Comparison of ENCODE assay signal across 16 cellular contexts in the genomic region with DNA sequence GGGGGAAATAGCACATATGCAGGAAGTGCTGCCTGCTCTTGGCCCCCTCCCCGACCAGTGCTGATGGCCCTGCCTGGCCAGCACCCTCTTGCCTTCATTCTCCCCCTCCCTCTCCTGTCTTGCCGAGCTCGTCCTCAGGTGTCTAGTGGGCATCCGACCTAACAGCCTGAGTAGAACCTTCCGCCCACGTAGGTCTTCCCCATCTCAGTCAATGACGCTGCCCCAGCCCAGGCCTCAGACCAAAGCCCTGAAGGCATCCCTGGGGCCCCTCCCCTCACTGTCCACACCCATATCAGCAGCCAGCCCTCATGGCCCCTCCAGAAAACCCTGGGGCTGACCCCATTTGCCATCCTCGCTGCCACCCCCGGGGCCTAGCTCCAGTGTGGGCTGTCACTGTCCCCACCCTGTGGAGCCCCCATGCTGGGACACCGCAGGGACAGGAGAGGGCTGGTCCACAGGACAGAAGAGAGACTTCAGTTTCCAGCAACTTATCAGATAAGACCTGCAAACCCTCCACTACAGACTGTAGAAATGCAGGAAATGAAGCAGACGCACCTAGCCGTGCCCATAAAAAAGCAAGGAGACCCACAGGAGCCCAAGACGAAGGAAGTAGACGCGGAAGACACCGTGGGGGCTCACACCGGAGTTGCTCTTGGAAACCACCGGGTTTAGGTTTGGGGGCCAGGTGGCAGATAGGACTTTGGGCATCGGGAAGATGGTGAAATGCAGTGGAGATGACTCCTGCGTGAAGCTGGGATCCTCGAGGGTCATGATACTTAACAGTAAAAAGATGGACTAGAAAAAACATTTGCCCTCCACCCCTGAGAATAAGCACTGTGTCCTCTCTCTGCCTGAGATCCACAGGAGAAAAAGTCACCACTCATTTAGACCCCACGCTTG. TPM values are rescaled to one million over a fixed set of nuclear protein-coding genes. Genes with fewer than 3 reads are reported as not detected.
DNase-seq lines count a peak whose midpoint lies in the region; ATAC-seq and TF ChIP-seq lines count a peak whose summit lies in the region.
"Had no signal": no experiment of that assay in that cellular context is flagged by ENCODE, and none has a peak within 500 bp of the region (broad histone marks: within the 10 kb centered on the region; RNA-seq: fewer than 3 reads in every experiment).

No MANE protein-coding gene starts in this region.

- TF ChIP-seq POLR2A in uterus (IDR thresholded peaks at IDR 0.05): no peak

- POLR2A ChIA-PET in T-cell (lab: Charles Lee) (no interaction called here), MCF 10A (lab: Yijun Ruan, JAX) (interaction anchor here (0.8 kb wide), 1 partner anchor 7 kb away, joined by 4 read pairs; no protein-coding TSS in a partner anchor)

- no peaks in the 10 kb centered on the region for H3K36me3 ChIP-seq in uterus

- peaks cover 34% of the 10 kb centered on the region for H3K4me1 Mint-ChIP-seq in activated naive CD4-positive, alpha-beta T cell treated with anti-CD3 and anti-CD28 coated beads for 36 hours (ENCODE audit: low read depth)
- H3K4me1 Mint-ChIP-seq in T-cell (peaks cover 41 to 42% (median 41%) of the 10 kb centered on the region in 3 donors), MCF 10A (ENCODE audit: insufficient read depth, unreplicated experiment) (no peaks in the 10 kb centered on the region)
- peaks cover 21% of the 10 kb centered on the region for H3K4me1 Mint-ChIP-seq in stimulated activated effector memory CD8-positive, alpha-beta T cell treated with anti-CD3 and anti-CD28 coated beads, Interleukin-12 subunit alpha, Interleukin-12 subunit beta, amount 100 ng/mL, for 72 hours

- no peaks in the 10 kb centered on the region for H3K9me3 ChIP-seq in uterus

- no peaks in the 10 kb centered on the region for H3K27me3 Mint-ChIP-seq in activated naive CD4-positive, alpha-beta T cell treated with anti-CD3 and anti-CD28 coated beads for 36 hours (ENCODE audit: low read depth)
- H3K27me3 Mint-ChIP-seq in T-cell (no peaks in the 10 kb centered on the region), MCF 10A (ENCODE audit: insufficient read depth, unreplicated experiment) (no peaks in the 10 kb centered on the region)

- H3K27ac ChIP-seq in uterus: no peak overlapping the region

- BruUV-seq in MCF 10A (replicated peaks; lab: Mats Ljungman, UMichigan): no TSS peak

- H3K4me1 ChIP-seq in uterus: no peaks in the 10 kb centered on the region

- intact Hi-C loops in activated naive CD4-positive, alpha-beta T cell treated with anti-CD3 and anti-CD28 coated beads for 36 hours (cut with micrococcal nuclease): no loop called here
- intact Hi-C loops in uterus (cut with DNase I; ENCODE audit: low total_unique reads): no loop called here
- intact Hi-C loops in MCF 10A (cut with micrococcal nuclease): no loop called here

- TF ChIP-seq CTCF in uterus (IDR thresholded peaks at IDR 0.05) (no peak), MCF 10A (IDR thresholded peaks at IDR 0.05; ENCODE audit: unreplicated experiment) (no peak)

- CTCF ChIA-PET in activated naive CD4-positive, alpha-beta T cell treated with anti-CD3 and anti-CD28 coated beads for 36 hours (lab: Charles Lee): interaction anchor here (0.8 to 4.1 kb wide), 3 partner anchors 11 to 137 kb away, joined by 3 to 16 read pairs (median 3); no protein-coding TSS in a partner anchor
- CTCF ChIA-PET in T-cell (lab: Charles Lee): interaction anchor here in 1 of 2 donors (0.6 kb wide), 1 partner anchor 147 kb away, joined by 3 read pairs; no protein-coding TSS in a partner anchor
- CTCF ChIA-PET in MCF 10A (lab: Yijun Ruan, JAX): interaction anchor here (0.8 to 1.3 kb wide), 3 partner anchors 11 to 181 kb away, joined by 3 to 6 read pairs (median 5); no protein-coding TSS in a partner anchor

- H3K36me3 Mint-ChIP-seq in activated naive CD4-positive, alpha-beta T cell treated with anti-CD3 and anti-CD28 coated beads for 36 hours (ENCODE audit: low read depth): peaks cover 33% of the 10 kb centered on the region
- H3K36me3 Mint-ChIP-seq in T-cell (peaks cover 40% of the 10 kb centered on the region), MCF 10A (ENCODE audit: insufficient read depth, unreplicated experiment) (peaks cover 38% of the 10 kb centered on the region)
- peaks cover 42% of the 10 kb centered on the region for H3K36me3 Mint-ChIP-seq in stimulated activated effector memory CD8-positive, alpha-beta T cell treated with anti-CD3 and anti-CD28 coated beads, Interleukin-12 subunit alpha, Interleukin-12 subunit beta, amount 100 ng/mL, for 72 hours

- no peaks in the 10 kb centered on the region for H3K27me3 ChIP-seq in uterus

- ATAC-seq in T-cell (replicated peaks in 1 of 4): peak; percentile 8 to 53 (median 40)
- ATAC-seq in stimulated activated effector memory CD8-positive, alpha-beta T cell treated with anti-CD3 and anti-CD28 coated beads, Interleukin-12 subunit alpha, Interleukin-12 subunit beta, amount 100 ng/mL, for 72 hours: no peak

- H3K27ac Mint-ChIP-seq in activated naive CD4-positive, alpha-beta T cell treated with anti-CD3 and anti-CD28 coated beads for 36 hours: peak overlapping the region; percentile 10
- H3K27ac Mint-ChIP-seq in T-cell (peak overlapping the region; percentile 80 to 90), MCF 10A (ENCODE audit: low read depth, unreplicated experiment) (no peak overlapping the region)
- H3K27ac Mint-ChIP-seq in stimulated activated effector memory CD8-positive, alpha-beta T cell treated with anti-CD3 and anti-CD28 coated beads, Interleukin-12 subunit alpha, Interleukin-12 subunit beta, amount 100 ng/mL, for 72 hours: peak overlapping the region; percentile 72

- H3K4me3 Mint-ChIP-seq in activated naive CD4-positive, alpha-beta T cell treated with anti-CD3 and anti-CD28 coated beads for 36 hours: no peak overlapping the region
- H3K4me3 Mint-ChIP-seq in T-cell (peak overlapping the region in 1 of 3 donors; percentile 9), MCF 10A (ENCODE audit: unreplicated experiment) (no peak overlapping the region)
- no peak overlapping the region for H3K4me3 Mint-ChIP-seq in stimulated activated effector memory CD8-positive, alpha-beta T cell treated with anti-CD3 and anti-CD28 coated beads, Interleukin-12 subunit alpha, Interleukin-12 subunit beta, amount 100 ng/mL, for 72 hours

- no peak for DNase-seq in activated naive CD4-positive, alpha-beta T cell treated with anti-CD3 and anti-CD28 coated beads for 36 hours
- DNase-seq in activated naive CD4-positive, alpha-beta T cell (lab: John Stamatoyannopoulos, UW): no peak
- DNase-seq in T-cell (peak in 3 of 34 experiments; percentile 14 to 36 (median 14)), iPS-NIHi7 (ENCODE audit: extremely low spot score) (peak; percentile 11), uterus (no peak), MCF 10A (ENCODE audit: unreplicated experiment) (no peak), COLO829 (ENCODE audit: low spot score) (no peak)
- no peak for DNase-seq in stimulated activated effector memory CD8-positive, alpha-beta T cell treated with anti-CD3 and anti-CD28 coated beads, Interleukin-12 subunit alpha, Interleukin-12 subunit beta, amount 100 ng/mL, for 72 hours (ENCODE audit: low spot score in 2 of 2)
- DNase-seq: activated CD4-positive, CD25-positive, alpha-beta regulatory T cell; activated CD8-positive, alpha-beta memory T cell treated with anti-CD3 and anti-CD28 coated beads, Interleukin-2, amount 50 U/mL, for 48 hours; effector CD4-positive, alpha-beta T cell; MM.1S; NCI-H1694 treated with DMSO at 0.1 percent for 48 hours; occipital lobe; right cardiac atrium; substantia nigra had no signal

- H3K4me3 ChIP-seq in uterus: no peak overlapping the region

- H3K9me3 Mint-ChIP-seq in activated naive CD4-positive, alpha-beta T cell treated with anti-CD3 and anti-CD28 coated beads for 36 hours: peaks cover 10% of the 10 kb centered on the region
- H3K9me3 Mint-ChIP-seq in T-cell (peaks cover 0 to 4% (median 0%) of the 10 kb centered on the region in 3 donors), MCF 10A (ENCODE audit: unreplicated experiment) (no peaks in the 10 kb centered on the region)
- no peaks in the 10 kb centered on the region for H3K9me3 Mint-ChIP-seq in stimulated activated effector memory CD8-positive, alpha-beta T cell treated with anti-CD3 and anti-CD28 coated beads, Interleukin-12 subunit alpha, Interleukin-12 subunit beta, amount 100 ng/mL, for 72 hours

RNA-seq across cellular contexts. Expression of a gene that starts 38.4 kb away (rescaled TPM):
- 100 to 1,000 TPM; 113 to 123 TPM for total RNA-seq in activated naive CD4-positive, alpha-beta T cell treated with anti-CD3 and anti-CD28 coated beads for 36 hours
- total RNA-seq in T-cell (100 to 1,000 TPM in 4 of 5 donors, 10 to 100 TPM in 1; 94.9 to 171 (median 133) TPM), uterus (10 to 100 TPM; 21.2 to 80.9 (median 32.7) TPM), MCF 10A (2022) (53.8 and 62.1 TPM in 2 replicates)

RNA-seq across cellular contexts. Expression of a gene that starts 50.9 kb away (rescaled TPM):
- 10 to 100 TPM; 38.2 to 41.9 TPM for total RNA-seq in activated naive CD4-positive, alpha-beta T cell treated with anti-CD3 and anti-CD28 coated beads for 36 hours
- 10 to 100 TPM; 42.1 to 60.6 (median 53.3) TPM for total RNA-seq in T-cell
- 100 to 1,000 TPM in 1 of 4 donors, 10 to 100 TPM in 3; 17.6 to 106 (median 31.0) TPM for total RNA-seq in uterus
- 48.1 and 53.7 TPM in 2 replicates for total RNA-seq in MCF 10A (2022)
